ENCODE assay signal across 9 cellular contexts in the genomic region with DNA sequence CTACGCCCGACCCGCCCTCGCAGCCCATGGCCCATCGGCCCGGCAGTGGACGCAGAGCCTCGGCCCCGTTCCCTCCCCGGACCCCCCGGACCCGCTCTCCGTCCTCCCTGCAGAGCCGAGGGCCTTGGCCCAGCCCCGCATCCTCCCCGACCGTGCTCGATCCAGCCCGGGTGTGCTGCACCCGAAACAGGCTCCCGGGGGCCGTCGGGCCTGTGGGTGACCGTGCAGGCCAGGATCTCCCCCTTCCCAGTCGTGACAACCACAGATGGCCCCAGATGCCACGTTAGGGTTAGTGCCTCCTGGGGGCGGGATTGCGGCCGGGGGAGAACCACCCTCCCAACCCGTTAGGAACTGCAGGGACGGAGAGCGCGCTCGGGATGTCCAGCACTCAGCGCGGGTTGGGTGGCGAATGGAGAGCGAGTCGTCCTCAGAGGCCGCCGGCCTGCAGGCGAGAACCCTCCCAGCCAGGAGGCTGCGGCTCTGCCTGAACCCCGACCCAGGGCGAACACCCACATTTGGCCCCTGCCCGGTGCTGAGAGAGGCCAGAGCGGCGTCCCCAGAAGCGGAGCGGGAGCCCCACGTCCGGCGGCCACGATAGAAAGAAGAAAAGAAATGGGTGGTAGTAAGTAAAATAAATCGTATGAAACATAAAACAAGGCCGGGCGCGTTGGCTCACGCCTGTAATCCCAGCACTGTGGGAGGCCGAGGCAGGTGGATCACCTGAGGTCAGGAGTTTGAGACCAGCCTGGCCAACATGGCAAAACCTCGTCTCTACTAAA. TPM values are rescaled to one million over a fixed set of nuclear protein-coding genes. Genes with fewer than 3 reads are reported as not detected.
DNase-seq lines count a peak whose midpoint lies in the region; ATAC-seq lines count a peak whose summit lies in the region.
"Had no signal": no experiment of that assay in that cellular context is flagged by ENCODE, and none has a peak within 500 bp of the region (broad histone marks: within the 10 kb centered on the region; RNA-seq: fewer than 3 reads in every experiment).

No MANE protein-coding gene starts in this region.

- H3K36me3 Mint-ChIP-seq in effector memory CD8-positive, alpha-beta T cell (ENCODE audit: insufficient read depth) = peaks cover 17% of the 10 kb centered on the region

- peak; percentile 10 for ATAC-seq in effector memory CD8-positive, alpha-beta T cell (replicated peaks)
- no peak for ATAC-seq in HG03521 (IDR thresholded peaks at IDR 0.05; ENCODE audit: unreplicated experiment)

- H3K9me3 ChIP-seq in NT2/D1 (ENCODE audit: insufficient read depth, low read length) (no peaks in the 10 kb centered on the region), mononuclear cell (ENCODE audit: low read depth, low read length) (no peaks in the 10 kb centered on the region)

- peak overlapping the region; percentile 80 to 81 for H3K4me3 Mint-ChIP-seq in effector memory CD8-positive, alpha-beta T cell

- H3K9ac ChIP-seq in NT2/D1 (ENCODE audit: insufficient read length, low read depth) = peak overlapping the region; percentile 95

- H3K27me3 ChIP-seq in NT2/D1 (ENCODE audit: insufficient read depth, insufficient read length) (peaks cover 9% of the 10 kb centered on the region), mononuclear cell (ENCODE audit: insufficient read depth, low read length) (no peaks in the 10 kb centered on the region)

- H3K4me1 Mint-ChIP-seq in effector memory CD8-positive, alpha-beta T cell (ENCODE audit: low read depth in 2 of 2) = peaks cover 0 to 8% of the 10 kb centered on the region in 2 donors

- peak overlapping the region in 1 of 2 donors; percentile 81 for H3K27ac Mint-ChIP-seq in effector memory CD8-positive, alpha-beta T cell

- H3K27me3 Mint-ChIP-seq in effector memory CD8-positive, alpha-beta T cell = peaks cover 4 to 17% of the 10 kb centered on the region in 2 donors

- peak; percentile 70 for DNase-seq in activated CD8-positive, alpha-beta memory T cell treated with anti-CD3 and anti-CD28 coated beads for 24 hours
- no peak for DNase-seq in activated CD8-positive, alpha-beta memory T cell treated with anti-CD3 and anti-CD28 coated beads, Interleukin-2, amount 50 U/mL, for 48 hours
- DNase-seq in NT2/D1 (ENCODE audit: low read depth, low spot score) (no peak), ureter (ENCODE audit: low spot score) (peak; percentile 64), NCI-H526 (lab: John Stamatoyannopoulos, UW) (no peak)
- no peak for DNase-seq in effector memory CD8-positive, alpha-beta T cell

- H3K4me1 ChIP-seq in NT2/D1 (ENCODE audit: insufficient read depth, insufficient read length) (peaks cover 24% of the 10 kb centered on the region), mononuclear cell (ENCODE audit: insufficient read depth, low read length) (peaks cover 8% of the 10 kb centered on the region)

- H3K4me3 ChIP-seq in NT2/D1 (ENCODE audit: insufficient read length, low read depth) (peak overlapping the region; percentile 91), mononuclear cell (ENCODE audit: low read length) (peak overlapping the region; percentile 85)

- H3K9me3 Mint-ChIP-seq in effector memory CD8-positive, alpha-beta T cell = no peaks in the 10 kb centered on the region

- H3K36me3 ChIP-seq in NT2/D1 (ENCODE audit: insufficient read depth, insufficient read length, low read length) = no peaks in the 10 kb centered on the region

RNA-seq across cellular contexts. Expression of a gene that starts 6.7 kb away (rescaled TPM):
- total RNA-seq in mononuclear cell (not detected), ureter (0.49 TPM)

RNA-seq across cellular contexts. Expression of a gene that starts 17.7 kb away (rescaled TPM):
- total RNA-seq in mononuclear cell (29.6 TPM), ureter (11.2 TPM)

RNA-seq across cellular contexts. Expression of a gene that starts 28.8 kb away (rescaled TPM):
- total RNA-seq in mononuclear cell = 0.42 TPM
- 27.6 TPM for total RNA-seq in ureter

RNA-seq across cellular contexts. Expression of a gene that starts 42.0 kb away (rescaled TPM):
- 20.5 TPM for total RNA-seq in mononuclear cell
- 30.8 TPM for total RNA-seq in ureter

RNA-seq across cellular contexts. Expression of a gene that starts 54.2 kb away (rescaled TPM):
- total RNA-seq in mononuclear cell (63.7 TPM), ureter (0.83 TPM)
- total RNA-seq: lung microvascular endothelial cell had no signal

Comparison
In these comparisons a context has a peak if more than half of its experiments do, and no peak if none do; other contexts are left out.
1. DNase-seq: peak in activated CD8-positive, alpha-beta memory T cell treated with anti-CD3 and anti-CD28 coated beads for 24 hours (single experiment) and ureter (single experiment); none in activated CD8-positive, alpha-beta memory T cell treated with anti-CD3 and anti-CD28 coated beads, Interleukin-2, amount 50 U/mL, for 48 hours (single experiment), NT2/D1 (single experiment), effector memory CD8-positive, alpha-beta T cell (0 of 3) and NCI-H526 (0 of 2).
2. RNA of a gene that starts 28.8 kb away (total RNA-seq): 27.6 TPM in ureter (single experiment); 0.42 TPM in mononuclear cell (single experiment); every median in the first group is over 10 times any median in the second.